ENCODE assay signal across 16 cellular contexts in the genomic region with DNA sequence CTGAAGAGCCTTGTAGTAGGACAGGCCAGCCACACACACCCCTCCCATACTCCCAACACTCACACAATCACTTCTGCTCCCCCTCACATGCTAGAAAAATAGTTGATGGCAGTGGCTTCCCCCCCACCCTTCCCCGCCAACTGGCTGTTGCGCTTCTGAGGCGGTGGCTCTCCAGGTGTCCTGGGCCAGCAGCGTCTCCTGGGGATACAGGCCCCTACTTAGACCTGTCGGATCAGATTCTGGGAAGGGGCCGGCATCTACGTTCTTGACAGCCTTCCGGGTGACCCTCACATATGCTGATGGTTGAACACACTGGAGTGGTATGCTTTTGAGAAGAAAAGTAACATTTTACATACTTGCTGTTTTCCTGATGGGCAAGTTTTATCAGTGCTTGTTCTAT. TPM values are rescaled to one million over a fixed set of nuclear protein-coding genes. Genes with fewer than 3 reads are reported as not detected.
DNase-seq lines count a peak whose midpoint lies in the region; ATAC-seq and TF ChIP-seq lines count a peak whose summit lies in the region.
"Had no signal": no experiment of that assay in that cellular context is flagged by ENCODE, and none has a peak within 500 bp of the region (broad histone marks: within the 10 kb centered on the region; RNA-seq: fewer than 3 reads in every experiment).

No MANE protein-coding gene starts in this region.

- DNase-seq in activated effector memory CD4-positive, alpha-beta T cell treated with anti-CD3 and anti-CD28 coated beads, Interleukin-2, amount 50 U/mL, for 16 hours = peak; percentile 49
- DNase-seq in activated effector memory CD4-positive, alpha-beta T cell treated with Interleukin-2 at 50 U/mL for 16 hours = no peak
- DNase-seq in CD4-positive, alpha-beta T cell = no peak
- DNase-seq in progenitor cell of endocrine pancreas (ENCODE audit: low spot score, unreplicated experiment) (no peak), AG08396 (ENCODE audit: low spot score) (no peak)
- DNase-seq: BE2C; CD8-positive, alpha-beta T cell; COR-L47; DMS153; DND-41; GDM1; H7 had no signal

- no peak overlapping the region for H3K27ac ChIP-seq in CD4-positive, alpha-beta T cell (ENCODE audit: low read depth, low read length)
- H3K27ac ChIP-seq: C4-2B had no signal

- peaks cover 30% of the 10 kb centered on the region for H3K4me1 Mint-ChIP-seq in CD4-positive, alpha-beta T cell (ENCODE audit: low read depth)
- peaks cover 20% of the 10 kb centered on the region for H3K4me1 Mint-ChIP-seq in activated T-helper 17 cell treated with anti-CD3 and anti-CD28 coated beads, Interleukin-2, amount 50 U/mL, for 72 hours
- no peaks in the 10 kb centered on the region for H3K4me1 Mint-ChIP-seq in progenitor cell of endocrine pancreas (ENCODE audit: low read depth)

- POLR2A ChIA-PET in CD4-positive, alpha-beta T cell (lab: Charles Lee) = no interaction called here

- H3K4me3 Mint-ChIP-seq in CD4-positive, alpha-beta T cell = no peak overlapping the region
- H3K4me3 Mint-ChIP-seq in activated T-helper 17 cell treated with anti-CD3 and anti-CD28 coated beads, Interleukin-2, amount 50 U/mL, for 72 hours = no peak overlapping the region
- no peak overlapping the region for H3K4me3 Mint-ChIP-seq in progenitor cell of endocrine pancreas (ENCODE audit: low read depth)
- H3K4me3 Mint-ChIP-seq: CD8-positive, alpha-beta T cell; GM23338 had no signal

- no peak for ATAC-seq in CD4-positive, alpha-beta T cell (ENCODE audit: poor library complexity)
- no peak for ATAC-seq in activated T-helper 17 cell treated with anti-CD3 and anti-CD28 coated beads, Interleukin-2, amount 50 U/mL, for 72 hours (replicated peaks)
- no peak for ATAC-seq in HG03280 (IDR thresholded peaks at IDR 0.05; ENCODE audit: unreplicated experiment)
- ATAC-seq: CD8-positive, alpha-beta T cell; GM23338 had no signal

- CTCF ChIA-PET in CD4-positive, alpha-beta T cell (lab: Charles Lee) = no interaction called here

- H3K36me3 Mint-ChIP-seq in CD4-positive, alpha-beta T cell (ENCODE audit: low read depth) = peaks cover 61% of the 10 kb centered on the region
- peaks cover 85% of the 10 kb centered on the region for H3K36me3 Mint-ChIP-seq in activated T-helper 17 cell treated with anti-CD3 and anti-CD28 coated beads, Interleukin-2, amount 50 U/mL, for 72 hours (ENCODE audit: low read depth)
- peaks cover 26% of the 10 kb centered on the region for H3K36me3 Mint-ChIP-seq in progenitor cell of endocrine pancreas (ENCODE audit: insufficient read depth)

- no peaks in the 10 kb centered on the region for H3K9me3 Mint-ChIP-seq in CD4-positive, alpha-beta T cell
- H3K9me3 Mint-ChIP-seq in activated T-helper 17 cell treated with anti-CD3 and anti-CD28 coated beads, Interleukin-2, amount 50 U/mL, for 72 hours = no peaks in the 10 kb centered on the region
- no peaks in the 10 kb centered on the region for H3K9me3 Mint-ChIP-seq in progenitor cell of endocrine pancreas (ENCODE audit: low read depth)
- H3K9me3 Mint-ChIP-seq: CD8-positive, alpha-beta T cell; GM23338 had no signal

- no peaks in the 10 kb centered on the region for H3K27me3 Mint-ChIP-seq in CD4-positive, alpha-beta T cell
- no peaks in the 10 kb centered on the region for H3K27me3 Mint-ChIP-seq in activated T-helper 17 cell treated with anti-CD3 and anti-CD28 coated beads, Interleukin-2, amount 50 U/mL, for 72 hours
- no peaks in the 10 kb centered on the region for H3K27me3 Mint-ChIP-seq in progenitor cell of endocrine pancreas

- H3K27me3 ChIP-seq in CD4-positive, alpha-beta T cell (ENCODE audit: control insufficient read depth, insufficient read depth, low read length) = no peaks in the 10 kb centered on the region
- H3K27me3 ChIP-seq: BE2C had no signal

- TF ChIP-seq CTCF in CD4-positive, alpha-beta T cell (IDR thresholded peaks at IDR 0.05) = no peak
- no peak for TF ChIP-seq CTCF in progenitor cell of endocrine pancreas (IDR thresholded peaks at IDR 0.05; ENCODE audit: unreplicated experiment)

- no peaks in the 10 kb centered on the region for H3K9me3 ChIP-seq in CD4-positive, alpha-beta T cell (ENCODE audit: control insufficient read depth, low read length)
- H3K9me3 ChIP-seq: BE2C had no signal

- intact Hi-C loops in CD4-positive, alpha-beta T cell (cut with DNase I, micrococcal nuclease) = no loop called here

- H3K27ac Mint-ChIP-seq in CD4-positive, alpha-beta T cell = peak overlapping the region; percentile 72
- H3K27ac Mint-ChIP-seq in activated T-helper 17 cell treated with anti-CD3 and anti-CD28 coated beads, Interleukin-2, amount 50 U/mL, for 72 hours = peak overlapping the region; percentile 63
- peak overlapping the region; percentile 13 for H3K27ac Mint-ChIP-seq in progenitor cell of endocrine pancreas
- H3K27ac Mint-ChIP-seq: GM23338 had no signal

RNA-seq across cellular contexts. Expression of a gene that starts 39.9 kb away (rescaled TPM):
- total RNA-seq in CD4-positive, alpha-beta T cell = 10 to 100 TPM; 43.8 to 49.1 TPM
- 100 to 1,000 TPM in 1 of 2 donors, 10 to 100 TPM in 1; 80.1 to 110 TPM for total RNA-seq in activated T-helper 17 cell treated with anti-CD3 and anti-CD28 coated beads, Interleukin-2, amount 50 U/mL, for 72 hours
- total RNA-seq in progenitor cell of endocrine pancreas = 21.2 and 26.3 TPM in 2 replicates

Comparison
In these comparisons a context has a peak if more than half of its experiments do, and no peak if none do; other contexts are left out.
1. H3K27ac Mint-ChIP-seq: peak in every context shown above with its lines; median percentile 72 in CD4-positive, alpha-beta T cell; 63 in activated T-helper 17 cell treated with anti-CD3 and anti-CD28 coated beads, Interleukin-2, amount 50 U/mL, for 72 hours; 13 in progenitor cell of endocrine pancreas.